17 cellular contexts compared by ENCODE assay signal in genomic region chr3:4950948-4951347, GRCh38.
"Had no signal": no experiment of that assay in that cellular context is flagged by ENCODE, and none has a peak within 500 bp of the region (broad histone marks: within the 10 kb centered on the region; RNA-seq: fewer than 3 reads in every experiment).

No MANE protein-coding gene starts in this region.

- H3K27me3 Mint-ChIP-seq: activated naive CD8-positive, alpha-beta T cell treated with anti-CD3 and anti-CD28 coated beads for 36 hours; natural killer cell treated with Interleukin-12 subunit alpha and Interleukin-12 subunit beta and Interleukin-15 and Interleukin-18, amount 100 ng/mL, for 72 hours; stimulated activated naive CD8-positive, alpha-beta T cell treated with anti-CD3 and anti-CD28 coated beads, Interleukin-15, amount 100 ng/mL, for 72 hours had no signal

- H3K4me3 Mint-ChIP-seq: activated naive CD8-positive, alpha-beta T cell treated with anti-CD3 and anti-CD28 coated beads for 36 hours; activated T-cell treated with anti-CD3 and anti-CD28 coated beads, Interleukin-2, amount 50 U/mL, for 4 hours; natural killer cell treated with Interleukin-12 subunit alpha and Interleukin-12 subunit beta and Interleukin-15 and Interleukin-18, amount 100 ng/mL, for 72 hours; stimulated activated effector memory CD8-positive, alpha-beta T cell treated with anti-CD3 and anti-CD28 coated beads, Interleukin-12 subunit alpha, Interleukin-12 subunit beta, amount 100 ng/mL, for 72 hours; stimulated activated naive CD8-positive, alpha-beta T cell treated with anti-CD3 and anti-CD28 coated beads, Interleukin-15, amount 100 ng/mL, for 72 hours; T-helper 2 cell treated with Interferon-gamma antibody and Interleukin-4, amounts not matched to agents 5 μg/mL and 100 μg/mL, for 36 hours had no signal

- H3K4me3 ChIP-seq: breast epithelium, colonic mucosa, esophagus squamous epithelium, gastrocnemius medialis, left ventricle myocardium inferior, tibial artery had no signal

- DNase-seq: activated CD8-positive, alpha-beta memory T cell treated with anti-CD3 and anti-CD28 coated beads, Interleukin-2, amount 50 U/mL, for 48 hours; activated naive CD4-positive, alpha-beta T cell treated with Interleukin-2 at 50 U/mL for 16 hours; activated naive CD8-positive, alpha-beta T cell treated with anti-CD3 and anti-CD28 coated beads for 36 hours; activated T-cell treated with anti-CD3 and anti-CD28 coated beads, Interleukin-2, amount 50 U/mL, for 4 hours; colonic mucosa; esophagus squamous epithelium; hippocampal formation; left ventricle myocardium inferior; stimulated activated CD4-positive, alpha-beta T cell treated with anti-CD3 and anti-CD28 coated beads, Interleukin-1b, Interleukin-23, amount 100 ng/mL, for 48 hours; stimulated activated naive CD8-positive, alpha-beta T cell treated with anti-CD3 and anti-CD28 coated beads, Interleukin-15, amount 100 ng/mL, for 72 hours had no signal

- H3K36me3 Mint-ChIP-seq: activated naive CD8-positive, alpha-beta T cell treated with anti-CD3 and anti-CD28 coated beads for 36 hours; natural killer cell treated with Interleukin-12 subunit alpha and Interleukin-12 subunit beta and Interleukin-15 and Interleukin-18, amount 100 ng/mL, for 72 hours; stimulated activated effector memory CD8-positive, alpha-beta T cell treated with anti-CD3 and anti-CD28 coated beads, Interleukin-12 subunit alpha, Interleukin-12 subunit beta, amount 100 ng/mL, for 72 hours had no signal

- H3K27me3 ChIP-seq: breast epithelium, colonic mucosa, esophagus squamous epithelium, gastrocnemius medialis, tibial artery had no signal

- H3K27ac Mint-ChIP-seq: activated naive CD8-positive, alpha-beta T cell treated with anti-CD3 and anti-CD28 coated beads for 36 hours; stimulated activated effector memory CD8-positive, alpha-beta T cell treated with anti-CD3 and anti-CD28 coated beads, Interleukin-12 subunit alpha, Interleukin-12 subunit beta, amount 100 ng/mL, for 72 hours; stimulated activated naive CD8-positive, alpha-beta T cell treated with anti-CD3 and anti-CD28 coated beads, Interleukin-15, amount 100 ng/mL, for 72 hours; T-helper 2 cell treated with Interferon-gamma antibody and Interleukin-4, amounts not matched to agents 5 μg/mL and 100 μg/mL, for 36 hours had no signal

- H3K9me3 Mint-ChIP-seq: activated naive CD8-positive, alpha-beta T cell treated with anti-CD3 and anti-CD28 coated beads for 36 hours; activated T-cell treated with anti-CD3 and anti-CD28 coated beads, Interleukin-2, amount 50 U/mL, for 4 hours; natural killer cell treated with Interleukin-12 subunit alpha and Interleukin-12 subunit beta and Interleukin-15 and Interleukin-18, amount 100 ng/mL, for 72 hours; stimulated activated effector memory CD8-positive, alpha-beta T cell treated with anti-CD3 and anti-CD28 coated beads, Interleukin-12 subunit alpha, Interleukin-12 subunit beta, amount 100 ng/mL, for 72 hours; stimulated activated naive CD8-positive, alpha-beta T cell treated with anti-CD3 and anti-CD28 coated beads, Interleukin-15, amount 100 ng/mL, for 72 hours; T-helper 2 cell treated with Interferon-gamma antibody and Interleukin-4, amounts not matched to agents 5 μg/mL and 100 μg/mL, for 36 hours had no signal

- H3K4me1 ChIP-seq: breast epithelium, colonic mucosa, gastrocnemius medialis had no signal

- H3K27ac ChIP-seq: colonic mucosa, esophagus squamous epithelium, left ventricle myocardium inferior, parathyroid adenoma had no signal

- H3K9me3 ChIP-seq: breast epithelium, colonic mucosa, esophagus squamous epithelium, gastrocnemius medialis, left ventricle myocardium inferior, tibial artery had no signal

- H3K36me3 ChIP-seq: breast epithelium, colonic mucosa, esophagus squamous epithelium, gastrocnemius medialis, left ventricle myocardium inferior, tibial artery had no signal

- ATAC-seq: activated T-cell treated with anti-CD3 and anti-CD28 coated beads, Interleukin-2, amount 50 U/mL, for 4 hours; natural killer cell treated with Interleukin-12 subunit alpha and Interleukin-12 subunit beta and Interleukin-15 and Interleukin-18, amount 100 ng/mL, for 72 hours; stimulated activated effector memory CD8-positive, alpha-beta T cell treated with anti-CD3 and anti-CD28 coated beads, Interleukin-12 subunit alpha, Interleukin-12 subunit beta, amount 100 ng/mL, for 72 hours; stimulated activated naive CD8-positive, alpha-beta T cell treated with anti-CD3 and anti-CD28 coated beads, Interleukin-15, amount 100 ng/mL, for 72 hours had no signal

- H3K4me1 Mint-ChIP-seq: stimulated activated effector memory CD8-positive, alpha-beta T cell treated with anti-CD3 and anti-CD28 coated beads, Interleukin-12 subunit alpha, Interleukin-12 subunit beta, amount 100 ng/mL, for 72 hours; stimulated activated naive CD8-positive, alpha-beta T cell treated with anti-CD3 and anti-CD28 coated beads, Interleukin-15, amount 100 ng/mL, for 72 hours had no signal
